Comparison of ENCODE assay signal across 2 cellular contexts in the genomic region with DNA sequence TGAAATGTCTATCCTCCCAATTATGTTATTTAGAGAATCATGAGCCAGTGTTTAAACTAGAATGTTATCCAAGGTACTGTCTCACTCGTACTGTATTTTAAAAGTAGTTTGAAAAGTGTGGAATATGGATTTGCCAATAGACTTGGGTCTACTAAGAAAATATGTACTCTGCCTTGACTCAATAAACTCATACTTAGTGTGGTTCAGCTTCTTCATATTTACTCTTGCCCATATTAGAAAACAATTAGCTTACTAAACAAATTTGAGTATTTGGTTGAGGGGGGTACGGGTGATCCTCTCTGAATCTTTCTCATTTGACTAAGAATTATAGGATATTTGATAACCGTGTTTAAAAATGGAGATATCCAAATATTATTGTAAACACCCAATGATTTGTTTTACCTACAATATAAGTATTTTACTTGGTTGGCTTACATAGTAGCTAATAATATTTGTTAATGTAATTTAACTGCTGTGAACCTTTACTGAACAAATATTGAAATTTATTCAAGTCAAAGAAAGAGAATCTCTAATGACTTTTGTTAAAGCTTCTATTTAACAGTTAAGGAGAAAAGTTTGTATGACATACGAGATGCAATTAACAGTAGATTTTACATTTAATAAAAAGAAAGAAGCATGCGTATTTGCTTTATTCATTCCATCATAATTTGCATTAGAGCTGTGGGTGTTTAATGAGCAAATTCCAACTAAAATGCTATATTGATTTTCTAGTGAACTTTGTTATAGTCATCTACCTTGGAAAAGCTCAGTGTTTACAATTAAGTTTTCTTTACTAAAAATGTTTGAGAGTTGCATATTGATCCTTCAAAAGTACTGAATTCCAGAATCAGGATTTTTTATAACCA.
TF ChIP-seq lines count a peak whose summit lies in the region.

No MANE protein-coding gene starts in this region.

TF ChIP-seq in A549, 52 proteins besides CTCF, POLR2A, EP300 and RAD21 (continued from another document):
- TF ChIP-seq FOSB (CRISPR knock-in tag; IDR thresholded peaks at IDR 0.05) (no peak), JUN (IDR thresholded peaks at IDR 0.05) (no peak), MYC (IDR thresholded peaks at IDR 0.05; ENCODE audit: borderline replicate concordance, low read length) (no peak), NFE2L2 (conservative IDR thresholded peaks at IDR 0.05; ENCODE audit: low read length) (no peak), BCL3 (IDR thresholded peaks at IDR 0.05) (no peak), MAFK (IDR thresholded peaks at IDR 0.05; ENCODE audit: partially characterized antibody) (no peak)

TF ChIP-seq in liver, 16 proteins besides CTCF, POLR2A, EP300 and RAD21 (continued from another document):
- TF ChIP-seq HNF4A (conservative IDR thresholded peaks at IDR 0.05) (peak; percentile 34 to 41), EGR1 (IDR thresholded peaks at IDR 0.05; ENCODE audit: low read depth in 2 of 2) (no peak), HNF4G (IDR thresholded peaks at IDR 0.05) (no peak), FOXA2 (IDR thresholded peaks at IDR 0.05) (peak; percentile 18), FOXA1 (IDR thresholded peaks at IDR 0.05) (no peak), REST (IDR thresholded peaks at IDR 0.05) (no peak), GABPA (IDR thresholded peaks at IDR 0.05 in 1 of 2, conservative IDR thresholded peaks at IDR 0.05 in 1 of 2) (no peak), YY1 (IDR thresholded peaks at IDR 0.05) (no peak)
